12 cellular contexts compared by ENCODE assay signal in genomic region chr4:98510757-98511517, GRCh38.
DNase-seq lines count a peak whose midpoint lies in the region; ATAC-seq lines count a peak whose summit lies in the region.
"Had no signal": no experiment of that assay in that cellular context is flagged by ENCODE, and none has a peak within 500 bp of the region (broad histone marks: within the 10 kb centered on the region; RNA-seq: fewer than 3 reads in every experiment).

No MANE protein-coding gene starts in this region.

- ATAC-seq in HG03095 (IDR thresholded peaks at IDR 0.05; ENCODE audit: unreplicated experiment): no peak

- H3K9me3 Mint-ChIP-seq in activated T-cell treated with anti-CD3 and anti-CD28 coated beads, Interleukin-2, amount 50 U/mL, for 24 hours: no peaks in the 10 kb centered on the region
- H3K9me3 Mint-ChIP-seq in T-helper 2 cell treated with Interferon-gamma antibody and Interleukin-4, amounts not matched to agents 5 μg/mL and 100 μg/mL, for 36 hours: no peaks in the 10 kb centered on the region

- H3K27me3 Mint-ChIP-seq in activated T-cell treated with anti-CD3 and anti-CD28 coated beads, Interleukin-2, amount 50 U/mL, for 24 hours: no peaks in the 10 kb centered on the region
- H3K27me3 Mint-ChIP-seq in T-helper 2 cell treated with Interferon-gamma antibody and Interleukin-4, amounts not matched to agents 5 μg/mL and 100 μg/mL, for 36 hours (ENCODE audit: low read depth): no peaks in the 10 kb centered on the region

- H3K36me3 Mint-ChIP-seq in activated T-cell treated with anti-CD3 and anti-CD28 coated beads, Interleukin-2, amount 50 U/mL, for 24 hours (ENCODE audit: low read depth): peaks cover 22% of the 10 kb centered on the region
- peaks cover 12% of the 10 kb centered on the region for H3K36me3 Mint-ChIP-seq in T-helper 2 cell treated with Interferon-gamma antibody and Interleukin-4, amounts not matched to agents 5 μg/mL and 100 μg/mL, for 36 hours (ENCODE audit: low read depth)

- H3K27ac ChIP-seq in epithelial cell of prostate: peak overlapping the region; percentile 67
- H3K27ac ChIP-seq: prostate gland, stomach had no signal

- peak overlapping the region; percentile 49 for H3K4me3 Mint-ChIP-seq in activated T-cell treated with anti-CD3 and anti-CD28 coated beads, Interleukin-2, amount 50 U/mL, for 24 hours
- H3K4me3 Mint-ChIP-seq in T-helper 2 cell treated with Interferon-gamma antibody and Interleukin-4, amounts not matched to agents 5 μg/mL and 100 μg/mL, for 36 hours: peak overlapping the region; percentile 51

- peaks cover 73% of the 10 kb centered on the region for H3K4me1 Mint-ChIP-seq in activated T-cell treated with anti-CD3 and anti-CD28 coated beads, Interleukin-2, amount 50 U/mL, for 24 hours (ENCODE audit: low read depth)
- H3K4me1 Mint-ChIP-seq in T-helper 2 cell treated with Interferon-gamma antibody and Interleukin-4, amounts not matched to agents 5 μg/mL and 100 μg/mL, for 36 hours (ENCODE audit: low read depth): peaks cover 61% of the 10 kb centered on the region

- peak overlapping the region; percentile 76 for H3K27ac Mint-ChIP-seq in activated T-cell treated with anti-CD3 and anti-CD28 coated beads, Interleukin-2, amount 50 U/mL, for 24 hours
- peak overlapping the region; percentile 41 for H3K27ac Mint-ChIP-seq in T-helper 2 cell treated with Interferon-gamma antibody and Interleukin-4, amounts not matched to agents 5 μg/mL and 100 μg/mL, for 36 hours

- DNase-seq in activated T-cell treated with anti-CD3 and anti-CD28 coated beads, Interleukin-2, amount 50 U/mL, for 24 hours: no peak
- DNase-seq in activated T-cell treated with anti-CD3 and anti-CD28 coated beads for 4 hours (no peak), epithelial cell of prostate (ENCODE audit: low read depth, low spot score) (no peak), stromal cell of bone marrow (ENCODE audit: low read depth) (peak; percentile 23), NCI-H2171 (lab: John Stamatoyannopoulos, UW) (no peak), DMS 273 treated with DMSO at 0.1 percent for 48 hours (lab: John Stamatoyannopoulos, UW) (no peak)
- DNase-seq in T-helper 2 cell treated with Interferon-gamma antibody and Interleukin-4, amounts not matched to agents 5 μg/mL and 100 μg/mL, for 36 hours (ENCODE audit: low spot score): peak; percentile 73
- DNase-seq: C1 segment of cervical spinal cord, NCI-H1105, stomach had no signal

Comparison
In these comparisons a context has a peak if more than half of its experiments do, and no peak if none do; other contexts are left out.
1. DNase-seq: peak in T-helper 2 cell treated with Interferon-gamma antibody and Interleukin-4, amounts not matched to agents 5 μg/mL and 100 μg/mL, for 36 hours (single experiment) and stromal cell of bone marrow (single experiment); none in activated T-cell treated with anti-CD3 and anti-CD28 coated beads, Interleukin-2, amount 50 U/mL, for 24 hours (single experiment), activated T-cell treated with anti-CD3 and anti-CD28 coated beads for 4 hours (single experiment), epithelial cell of prostate (single experiment), NCI-H2171 (single experiment) and DMS 273 treated with DMSO at 0.1 percent for 48 hours (single experiment).